Comparison of ENCODE assay signal across 10 cellular contexts in genomic region chr7:1529383-1530116, GRCh38. TPM values are rescaled to one million over a fixed set of nuclear protein-coding genes. Genes with fewer than 3 reads are reported as not detected.
DNase-seq lines count a peak whose midpoint lies in the region; ATAC-seq, FAIRE-seq and TF ChIP-seq lines count a peak whose summit lies in the region.
"Had no signal": no experiment of that assay in that cellular context is flagged by ENCODE, and none has a peak within 500 bp of the region (broad histone marks: within the 10 kb centered on the region; RNA-seq: fewer than 3 reads in every experiment).

No MANE protein-coding gene starts in this region.

- peaks cover 22% of the 10 kb centered on the region for H3K4me1 Mint-ChIP-seq in activated CD4-positive, alpha-beta T cell treated with anti-CD3 and anti-CD28 coated beads for 36 hours
- H3K4me1 Mint-ChIP-seq in progenitor cell of endocrine pancreas (ENCODE audit: low read depth) = peaks cover 22% of the 10 kb centered on the region

- H3K18ac ChIP-seq in H1 (ENCODE audit: extremely low read depth, low read length) = no peak overlapping the region

- no peak for TF ChIP-seq POLR2A in H1 (IDR thresholded peaks at IDR 0.05; ENCODE audit: control extremely low read depth in 1 of 2, low read depth in 2 of 2, low read length in 2 of 2)

- no peaks in the 10 kb centered on the region for H3K9me3 Mint-ChIP-seq in activated CD4-positive, alpha-beta T cell treated with anti-CD3 and anti-CD28 coated beads for 36 hours (ENCODE audit: low read depth)
- no peaks in the 10 kb centered on the region for H3K9me3 Mint-ChIP-seq in progenitor cell of endocrine pancreas (ENCODE audit: low read depth)

- no peak overlapping the region for H2BK15ac ChIP-seq in H1 (ENCODE audit: low read length)

- ATAC-seq in activated CD4-positive, alpha-beta T cell treated with anti-CD3 and anti-CD28 coated beads for 36 hours = no peak

- peaks cover 2% of the 10 kb centered on the region for H3K36me3 Mint-ChIP-seq in activated CD4-positive, alpha-beta T cell treated with anti-CD3 and anti-CD28 coated beads for 36 hours (ENCODE audit: low read depth)
- H3K36me3 Mint-ChIP-seq in progenitor cell of endocrine pancreas (ENCODE audit: insufficient read depth) = no peaks in the 10 kb centered on the region

- no peaks in the 10 kb centered on the region for H3K9me2 ChIP-seq in Karpas-422 (replicated peaks; ENCODE audit: insufficient read depth, low read length)

- H3K4ac ChIP-seq in H1 (replicated peaks; ENCODE audit: insufficient read length, low read depth, low read length) = no peak overlapping the region

- H3K14ac ChIP-seq in H1 (ENCODE audit: insufficient read length) = no peak overlapping the region

- H3K27ac Mint-ChIP-seq in activated CD4-positive, alpha-beta T cell treated with anti-CD3 and anti-CD28 coated beads for 36 hours = no peak overlapping the region
- H3K27ac Mint-ChIP-seq in progenitor cell of endocrine pancreas = no peak overlapping the region

- peak overlapping the region; percentile 60 for H3K4me3 Mint-ChIP-seq in activated CD4-positive, alpha-beta T cell treated with anti-CD3 and anti-CD28 coated beads for 36 hours
- H3K4me3 Mint-ChIP-seq in progenitor cell of endocrine pancreas (ENCODE audit: low read depth) = peak overlapping the region; percentile 74

- TF ChIP-seq RAD21 in H1 (IDR thresholded peaks at IDR 0.05 in 1 of 2, conservative IDR thresholded peaks at IDR 0.05 in 1 of 2; ENCODE audit: low read depth in 2 of 2, low read length in 2 of 2) = no peak

- peaks cover 22% of the 10 kb centered on the region for H3K4me1 ChIP-seq in OCI-LY3 (ENCODE audit: low read length)
- peaks cover 4 to 26% (median 14%) of the 10 kb centered on the region in 4 experiments for H3K4me1 ChIP-seq in H1 (replicated peaks in 1 of 4; ENCODE audit: control insufficient read depth in 3 of 4, insufficient read depth in 4 of 4, low read length in 3 of 4)
- peaks cover 20% of the 10 kb centered on the region for H3K4me1 ChIP-seq in Karpas-422 (ENCODE audit: low read length)

- no peak overlapping the region for H3K56ac ChIP-seq in H1 (replicated peaks; ENCODE audit: insufficient read length, low read depth, low read length)

- DNase-seq in activated CD4-positive, alpha-beta T cell treated with anti-CD3 and anti-CD28 coated beads for 36 hours = no peak
- DNase-seq in activated CD4-positive, alpha-beta T cell treated with anti-CD3 and anti-CD28 coated beads, Interleukin-2, amount 50 U/mL, for 4 hours = no peak
- DNase-seq in H1 (ENCODE audit: low read depth in 1 of 2, low spot score in 2 of 2) = no peak
- DNase-seq in progenitor cell of endocrine pancreas (ENCODE audit: low spot score, unreplicated experiment) = no peak
- no peak for DNase-seq in Karpas-422
- no peak for DNase-seq in RCC 7860 (ENCODE audit: low spot score)
- DNase-seq in GM19240 (ENCODE audit: insufficient read length, low spot score) = no peak

- peaks cover 29% of the 10 kb centered on the region for H4K20me1 ChIP-seq in OCI-LY3 (ENCODE audit: insufficient read depth, low read length)
- H4K20me1 ChIP-seq in H1 (replicated peaks in 1 of 2; ENCODE audit: control insufficient read depth in 1 of 2, insufficient read depth in 2 of 2, low read length in 2 of 2) = peaks cover 6 to 12% of the 10 kb centered on the region in 2 experiments
- peaks cover 15% of the 10 kb centered on the region for H4K20me1 ChIP-seq in Karpas-422 (ENCODE audit: insufficient read depth, low read depth, low read length)

- H3K4me3 ChIP-seq in OCI-LY3 (ENCODE audit: low read length) (no peak overlapping the region), H1 (ENCODE audit: extremely low read depth in 1 of 4, insufficient read depth in 2 of 4, low read depth in 3 of 4, low read length in 4 of 4) (no peak overlapping the region), Karpas-422 (ENCODE audit: low read length) (no peak overlapping the region)

- no peak overlapping the region for H2BK120ac ChIP-seq in H1 (replicated peaks; ENCODE audit: low read depth, low read length)

- FAIRE-seq in H1 (lab: Jason Lieb, UNC) = no peak
- FAIRE-seq in RCC 7860 (lab: Jason Lieb, UNC) = no peak
- FAIRE-seq: TTC549 had no signal

- no peak overlapping the region for H2AK5ac ChIP-seq in H1 (ENCODE audit: low read depth, low read length)

- peaks cover 2% of the 10 kb centered on the region for H3K27me3 Mint-ChIP-seq in activated CD4-positive, alpha-beta T cell treated with anti-CD3 and anti-CD28 coated beads for 36 hours
- H3K27me3 Mint-ChIP-seq in progenitor cell of endocrine pancreas = peaks cover 14% of the 10 kb centered on the region

- H2BK20ac ChIP-seq in H1 (ENCODE audit: low read length) = no peak overlapping the region

- H2BK12ac ChIP-seq in H1 (ENCODE audit: low read depth, low read length) = 0 out of 2 replicates have a peak overlapping the region, but pooled peaks have one; percentile 27

- H3K9me3 ChIP-seq in OCI-LY3 (ENCODE audit: insufficient read depth, low read length) (no peaks in the 10 kb centered on the region), H1 (ENCODE audit: insufficient read depth in 2 of 2, low read depth in 1 of 2, low read length in 1 of 2) (no peaks in the 10 kb centered on the region), Karpas-422 (ENCODE audit: low read length) (no peaks in the 10 kb centered on the region)
- H3K9me3 ChIP-seq: suprapubic skin had no signal

- H3K79me2 ChIP-seq in OCI-LY3 (ENCODE audit: low read length) (peaks cover 40% of the 10 kb centered on the region), H1 (ENCODE audit: control insufficient read depth in 1 of 2, insufficient read depth in 2 of 2, low read length in 2 of 2) (peaks cover 0 to 33% of the 10 kb centered on the region in 2 experiments; a peak in 3 of 4 replicates), Karpas-422 (ENCODE audit: low read length) (peaks cover 36% of the 10 kb centered on the region)

- TF ChIP-seq CTCF in OCI-LY3 (IDR thresholded peaks at IDR 0.05; ENCODE audit: low read depth, low read length) = no peak
- TF ChIP-seq CTCF in H1 (IDR thresholded peaks at IDR 0.05; ENCODE audit: control extremely low read depth in 1 of 3, insufficient read depth in 1 of 3, low read depth in 1 of 3, low read length in 3 of 3) = no peak
- no peak for TF ChIP-seq CTCF in progenitor cell of endocrine pancreas (IDR thresholded peaks at IDR 0.05; ENCODE audit: unreplicated experiment)

- H3K23me2 ChIP-seq in H1 (ENCODE audit: low read depth, low read length) = peaks cover 6% of the 10 kb centered on the region; the same call in 1 of the 2 replicates

- intact Hi-C loops in activated CD4-positive, alpha-beta T cell treated with anti-CD3 and anti-CD28 coated beads for 36 hours (cut with DNase I, micrococcal nuclease) = loop anchor here (1.0 to 10.0 kb wide), 10 partner anchors 16 to 874 kb away; partner anchors contain the start of genes CHST12 (in 1 of the 2), GET4 (in 1 of the 2), INTS1 (in 1 of the 2) and MICALL2 (in 1 of the 2)

- no peak overlapping the region for H4K5ac ChIP-seq in H1 (ENCODE audit: insufficient read length, low read depth, low read length)

- peak overlapping the region; percentile 62 for H4K8ac ChIP-seq in H1 (ENCODE audit: extremely low read depth, insufficient read depth, low read length)

- H2BK5ac ChIP-seq in H1 (ENCODE audit: low read depth, low read length) = no peak overlapping the region

- peaks cover 17% of the 10 kb centered on the region for H3K79me1 ChIP-seq in H1 (ENCODE audit: low read depth, low read length)

- H3K4me2 ChIP-seq in OCI-LY3 (ENCODE audit: low read length) = 0 out of 2 replicates have a peak overlapping the region, but pooled peaks have one; percentile 77
- H3K4me2 ChIP-seq in H1 (ENCODE audit: insufficient read depth in 1 of 2, low read depth in 2 of 2, low read length in 2 of 2) = no peak overlapping the region
- H3K4me2 ChIP-seq in Karpas-422 (ENCODE audit: low read depth, low read length, poor library complexity, severe bottlenecking) = no peak overlapping the region

- POLR2A ChIA-PET in activated CD4-positive, alpha-beta T cell treated with anti-CD3 and anti-CD28 coated beads for 36 hours (lab: Charles Lee) = no interaction called here
- POLR2A ChIA-PET in H1 (lab: Charles Lee; ENCODE audit: partially characterized antibody) = interaction anchor here (0.8 to 1.6 kb wide), 3 partner anchors 20 to 25 kb away, joined by 3 to 4 read pairs (median 4); no protein-coding TSS in a partner anchor

- no peak overlapping the region for H2AFZ ChIP-seq in OCI-LY3 (ENCODE audit: low read depth, low read length)
- no peak overlapping the region for H2AFZ ChIP-seq in H1 (ENCODE audit: low read length)
- no peak overlapping the region for H2AFZ ChIP-seq in Karpas-422 (ENCODE audit: low read length)

- peak overlapping the region; percentile 53 for H4K91ac ChIP-seq in H1 (replicated peaks; ENCODE audit: insufficient read length, low read length)

- no peak overlapping the region for H3K23ac ChIP-seq in H1 (ENCODE audit: insufficient read length)

- WGBS in H1 (ENCODE audit: extremely low coverage in 1 of 2, insufficient coverage in 1 of 2, insufficient read length in 1 of 2, insufficient replicate concordance in 2 of 2, low coverage in 1 of 2, low lambda C conversion rate in 2 of 2, missing lambda C conversion rate in 1 of 2), 2 experiments = 75% methylated on average over 18 of the region's 21 CpGs; no CpG with 5 or more reads in 1 of the 2 experiments

- TF ChIP-seq EP300 in H1 (IDR thresholded peaks at IDR 0.05; ENCODE audit: borderline replicate concordance in 1 of 2, low read depth in 2 of 2, low read length in 2 of 2) = no peak

- H3K27ac ChIP-seq in OCI-LY3 (ENCODE audit: low read length) (no peak overlapping the region), H1 (ENCODE audit: low read depth, low read length) (no peak overlapping the region; the same call in 1 of the 2 replicates), Karpas-422 (ENCODE audit: low read length) (no peak overlapping the region)

- H3K36me3 ChIP-seq in OCI-LY3 (replicated peaks; ENCODE audit: low read depth, low read length) (no peaks in the 10 kb centered on the region), H1 (ENCODE audit: control insufficient read depth in 2 of 4, insufficient read depth in 4 of 4, low read length in 3 of 4) (no peaks in the 10 kb centered on the region), Karpas-422 (ENCODE audit: insufficient read depth, low read length) (no peaks in the 10 kb centered on the region)
- H3K36me3 ChIP-seq: suprapubic skin had no signal

- H3K9ac ChIP-seq in OCI-LY3 (ENCODE audit: low read length) (no peak overlapping the region), H1 (replicated peaks in 1 of 4; ENCODE audit: extremely low read depth in 1 of 4, low read depth in 3 of 4, low read length in 3 of 4) (no peak overlapping the region), Karpas-422 (ENCODE audit: low read length) (no peak overlapping the region)

- H3K27me3 ChIP-seq in OCI-LY3 (ENCODE audit: low read depth, low read length) = 0 out of 2 replicates have a peak, but pooled peaks cover 4% of the 10 kb centered on the region
- H3K27me3 ChIP-seq in H1 (replicated peaks in 1 of 4; ENCODE audit: control insufficient read depth in 3 of 4, extremely low read depth in 1 of 4, insufficient read depth in 3 of 4, low read length in 3 of 4) = no peaks in the 10 kb centered on the region; a peak in 2 of 7 replicates
- H3K27me3 ChIP-seq in Karpas-422 (ENCODE audit: low read length) = no peaks in the 10 kb centered on the region
- H3K27me3 ChIP-seq: suprapubic skin had no signal

- CTCF ChIA-PET in activated CD4-positive, alpha-beta T cell treated with anti-CD3 and anti-CD28 coated beads for 36 hours (lab: Charles Lee) = interaction anchor here (0.6 kb wide), 1 partner anchor 804 kb away, joined by 3 read pairs; no protein-coding TSS in a partner anchor
- CTCF ChIA-PET in H1 (lab: Charles Lee; ENCODE audit: partially characterized antibody) = interaction anchor here (0.8 to 1.6 kb wide), 6 partner anchors 16 to 305 kb away, joined by 3 to 5 read pairs (median 3); partner anchors contain the start of gene TMEM184A

RNA-seq across cellular contexts. Expression of gene MAFK, which starts 1.0 kb away (rescaled TPM):
- total RNA-seq in activated CD4-positive, alpha-beta T cell treated with anti-CD3 and anti-CD28 coated beads for 36 hours = 10 to 100 TPM; 28.7 to 33.1 TPM
- total RNA-seq in H1 (2021; fragmentation: NEBNext Ultra II Directional; extraction: Animal tissue kit (Norgen Biotek cat#: 25700)) = 16.8 and 17.3 TPM in 2 replicates
- polyA plus RNA-seq in H1 (2011; rRNA removed) = 5.5 and 6.9 TPM in 2 replicates
- polyA plus RNA-seq in H1 (2011; cell fraction: cytosol; rRNA removed) = 7.6 TPM
- polyA plus RNA-seq in H1 (2011; cell fraction: nucleus; rRNA removed) = 27.0 TPM
- polyA plus RNA-seq in H1 (2012, experiment 1 of 2) = 9.8 to 15.5 TPM (median 13.5 TPM) in 4 replicates
- polyA plus RNA-seq in H1 (2012, experiment 2 of 2) = 8.5 TPM
- polyA plus RNA-seq in H1 (2013, experiment 1 of 2) = 7.6 TPM
- 7.8 TPM for polyA plus RNA-seq in H1 (2013, experiment 2 of 2)
- 2.3 and 2.4 TPM in 2 replicates for polyA minus RNA-seq in H1 (2011; rRNA and poly(A)+ RNA removed)
- polyA minus RNA-seq in H1 (2011; cell fraction: cytosol; rRNA and poly(A)+ RNA removed) = 8.1 TPM
- 7.7 TPM for polyA minus RNA-seq in H1 (2011; cell fraction: nucleus; rRNA and poly(A)+ RNA removed)
- 21.5 and 26.2 TPM in 2 replicates for total RNA-seq in progenitor cell of endocrine pancreas
- total RNA-seq in Karpas-422 (2014; rRNA removed; shearing (Covaris generic); ENCODE audit: low replicate concordance) = 10.3 and 13.8 TPM in 2 replicates

RNA-seq across cellular contexts. Expression of gene INTS1, which starts 25.4 kb away (rescaled TPM):
- 10 to 100 TPM; 78.1 to 81.7 TPM for total RNA-seq in activated CD4-positive, alpha-beta T cell treated with anti-CD3 and anti-CD28 coated beads for 36 hours
- total RNA-seq in H1 (2021; fragmentation: NEBNext Ultra II Directional; extraction: Animal tissue kit (Norgen Biotek cat#: 25700)) = 104 and 116 TPM in 2 replicates
- 76.9 and 115 TPM in 2 replicates for polyA plus RNA-seq in H1 (2011; rRNA removed)
- polyA plus RNA-seq in H1 (2011; cell fraction: cytosol; rRNA removed) = 49.6 TPM
- 250 TPM for polyA plus RNA-seq in H1 (2011; cell fraction: nucleus; rRNA removed)
- 41.9 to 92.6 TPM (median 87.4 TPM) in 4 replicates for polyA plus RNA-seq in H1 (2012, experiment 1 of 2)
- polyA plus RNA-seq in H1 (2012, experiment 2 of 2) = 126 TPM
- polyA plus RNA-seq in H1 (2013, experiment 1 of 2) = 56.2 TPM
- polyA plus RNA-seq in H1 (2013, experiment 2 of 2) = 50.8 TPM
- 37.2 and 46.1 TPM in 2 replicates for polyA minus RNA-seq in H1 (2011; rRNA and poly(A)+ RNA removed)
- 61.9 TPM for polyA minus RNA-seq in H1 (2011; cell fraction: cytosol; rRNA and poly(A)+ RNA removed)
- 96.2 TPM for polyA minus RNA-seq in H1 (2011; cell fraction: nucleus; rRNA and poly(A)+ RNA removed)
- total RNA-seq in progenitor cell of endocrine pancreas = 145 and 150 TPM in 2 replicates
- 25.7 and 42.1 TPM in 2 replicates for total RNA-seq in Karpas-422 (2014; rRNA removed; shearing (Covaris generic); ENCODE audit: low replicate concordance)

RNA-seq across cellular contexts. Expression of gene TMEM184A, which starts 26.5 kb away (rescaled TPM):
- under 1 TPM; 0.05 to 0.14 TPM for total RNA-seq in activated CD4-positive, alpha-beta T cell treated with anti-CD3 and anti-CD28 coated beads for 36 hours
- 1.5 and 1.8 TPM in 2 replicates for total RNA-seq in H1 (2021; fragmentation: NEBNext Ultra II Directional; extraction: Animal tissue kit (Norgen Biotek cat#: 25700))
- 2.1 and 3.0 TPM in 2 replicates for polyA plus RNA-seq in H1 (2011; rRNA removed)
- 2.0 TPM for polyA plus RNA-seq in H1 (2011; cell fraction: cytosol; rRNA removed)
- 11.1 TPM for polyA plus RNA-seq in H1 (2011; cell fraction: nucleus; rRNA removed)
- 1.0 to 1.7 TPM (median 1.3 TPM) in 4 replicates for polyA plus RNA-seq in H1 (2012, experiment 1 of 2)
- polyA plus RNA-seq in H1 (2012, experiment 2 of 2) = 0.89 TPM
- polyA plus RNA-seq in H1 (2013, experiment 1 of 2) = 1.6 TPM
- polyA plus RNA-seq in H1 (2013, experiment 2 of 2) = 1.3 TPM
- polyA minus RNA-seq in H1 (2011; rRNA and poly(A)+ RNA removed) = 1.5 and 2.9 TPM in 2 replicates
- polyA minus RNA-seq in H1 (2011; cell fraction: cytosol; rRNA and poly(A)+ RNA removed) = 2.5 TPM
- 5.4 TPM for polyA minus RNA-seq in H1 (2011; cell fraction: nucleus; rRNA and poly(A)+ RNA removed)
- total RNA-seq in progenitor cell of endocrine pancreas = 7.4 and 8.6 TPM in 2 replicates
- total RNA-seq in Karpas-422 (2014; rRNA removed; shearing (Covaris generic); ENCODE audit: low replicate concordance) = not detected in 2 replicates

RNA-seq across cellular contexts. Expression of gene PSMG3, which starts 40.3 kb away (rescaled TPM):
- total RNA-seq in activated CD4-positive, alpha-beta T cell treated with anti-CD3 and anti-CD28 coated beads for 36 hours = 10 to 100 TPM; 21.4 to 33.0 TPM
- total RNA-seq in H1 (2021; fragmentation: NEBNext Ultra II Directional; extraction: Animal tissue kit (Norgen Biotek cat#: 25700)) = 30.2 and 32.0 TPM in 2 replicates
- polyA plus RNA-seq in H1 (2011; rRNA removed) = 62.0 and 69.8 TPM in 2 replicates
- polyA plus RNA-seq in H1 (2011; cell fraction: cytosol; rRNA removed) = 85.4 TPM
- polyA plus RNA-seq in H1 (2011; cell fraction: nucleus; rRNA removed) = 57.2 TPM
- 36.8 to 57.3 TPM (median 50.2 TPM) in 4 replicates for polyA plus RNA-seq in H1 (2012, experiment 1 of 2)
- polyA plus RNA-seq in H1 (2012, experiment 2 of 2) = 57.9 TPM
- 21.9 TPM for polyA plus RNA-seq in H1 (2013, experiment 1 of 2)
- 20.0 TPM for polyA plus RNA-seq in H1 (2013, experiment 2 of 2)
- 10.6 and 11.2 TPM in 2 replicates for polyA minus RNA-seq in H1 (2011; rRNA and poly(A)+ RNA removed)
- polyA minus RNA-seq in H1 (2011; cell fraction: cytosol; rRNA and poly(A)+ RNA removed) = 13.8 TPM
- 9.8 TPM for polyA minus RNA-seq in H1 (2011; cell fraction: nucleus; rRNA and poly(A)+ RNA removed)
- total RNA-seq in progenitor cell of endocrine pancreas = 29.1 and 32.1 TPM in 2 replicates
- total RNA-seq in Karpas-422 (2014; rRNA removed; shearing (Covaris generic); ENCODE audit: low replicate concordance) = 29.9 and 70.4 TPM in 2 replicates
